In the genomic region with DNA sequence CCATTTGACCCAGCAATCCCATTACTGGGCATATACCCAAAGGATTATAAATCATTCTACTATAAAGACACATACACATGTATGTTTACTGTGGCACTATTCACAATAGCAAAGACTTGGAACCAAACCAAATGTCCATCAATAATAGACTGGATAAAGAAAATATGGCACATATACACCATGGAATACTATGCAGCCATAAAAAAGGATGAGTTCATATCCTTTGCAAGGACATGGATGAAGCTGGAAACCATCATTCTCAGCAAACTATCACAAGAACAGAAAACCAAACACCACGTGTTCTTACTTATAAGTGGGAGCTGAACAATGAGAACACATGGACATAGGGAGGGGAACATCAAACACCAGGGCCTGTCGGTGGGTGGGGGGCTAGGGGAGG, we compare ENCODE assay signal across 5 cellular contexts. TPM values are rescaled to one million over a fixed set of nuclear protein-coding genes. Genes with fewer than 3 reads are reported as not detected.
"Had no signal": no experiment of that assay in that cellular context is flagged by ENCODE, and none has a peak within 500 bp of the region (broad histone marks: within the 10 kb centered on the region; RNA-seq: fewer than 3 reads in every experiment).

No MANE protein-coding gene starts in this region.

RNA-seq across cellular contexts. Expression of a gene that starts 34.3 kb away (rescaled TPM):
- total RNA-seq: naive thymus-derived CD8-positive, alpha-beta T cell; natural killer cell; natural killer cell treated with Interleukin-12 subunit alpha and Interleukin-12 subunit beta and Interleukin-15 and Interleukin-18, amount 100 ng/mL, for 72 hours; renal cortical epithelial cell had no signal
- polyA plus RNA-seq: neural cell had no signal
